8 cellular contexts compared by ENCODE assay signal in the genomic region with DNA sequence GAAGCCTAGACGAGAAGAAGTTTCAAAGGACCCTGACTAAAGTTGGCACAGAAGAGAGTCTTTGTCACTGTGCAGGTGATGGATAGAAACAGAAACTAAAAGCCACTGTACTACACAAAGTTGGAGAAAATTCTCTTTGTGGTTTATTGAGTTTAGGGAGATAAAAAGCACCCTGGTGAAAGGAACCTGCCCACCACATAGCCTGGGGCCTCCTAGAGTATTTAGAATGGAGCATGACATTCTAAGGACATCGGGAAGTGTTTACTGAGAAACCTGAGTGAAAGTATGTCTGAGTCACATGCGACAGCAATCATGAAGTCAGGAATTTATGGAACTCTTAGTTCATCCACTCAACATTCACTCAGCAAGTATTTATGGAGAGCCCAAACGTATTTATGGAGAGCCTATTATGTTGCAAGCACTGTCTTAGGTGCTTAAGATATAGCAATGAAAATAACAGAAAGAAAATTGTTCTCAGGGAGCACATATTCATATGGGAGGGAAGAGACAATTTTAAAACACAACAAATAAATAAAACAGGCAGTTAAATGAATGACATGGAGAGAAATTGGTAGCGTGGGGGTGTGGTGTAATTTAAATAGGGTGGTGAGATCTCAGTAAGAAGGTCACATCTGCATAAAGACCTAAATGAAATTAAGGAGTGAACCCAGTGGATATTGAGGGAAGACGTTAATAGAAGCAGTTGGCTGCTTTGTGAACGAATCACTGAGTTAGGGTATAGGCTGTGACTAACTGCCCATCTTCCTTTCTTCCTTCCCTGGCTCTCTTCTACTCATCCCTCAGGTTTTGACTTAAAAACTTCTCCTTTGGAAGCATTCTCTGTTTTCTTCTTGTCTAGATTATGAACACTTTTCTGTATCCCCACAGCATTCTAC.
A peak's percentile ranks its signal among the peaks of the same experiment; 100 is the strongest.
DNase-seq lines count a peak whose midpoint lies in the region; ATAC-seq and TF ChIP-seq lines count a peak whose summit lies in the region.

No MANE protein-coding gene starts in this region.

- peaks cover 55% of the 10 kb centered on the region for H3K4me1 Mint-ChIP-seq in activated T-helper 2 cell treated with anti-CD3 and anti-CD28 coated beads, Interferon-gamma antibody, Interleukin-2, Interleukin-4, amounts not matched to agents 10 μg/mL and 5 μg/mL and 100 μg/mL, durations not matched to agents 14 hours and 24 hours and 36 hours (ENCODE audit: low read depth)

- peak overlapping the region; percentile 17 for H3K27ac Mint-ChIP-seq in activated T-helper 2 cell treated with anti-CD3 and anti-CD28 coated beads, Interferon-gamma antibody, Interleukin-2, Interleukin-4, amounts not matched to agents 10 μg/mL and 5 μg/mL and 100 μg/mL, durations not matched to agents 14 hours and 24 hours and 36 hours

- 43% methylated on average over 5 of the region's 7 CpGs for whole genome bisulfite sequencing in mesenchymal stem cell

- no peaks in the 10 kb centered on the region for H3K4me1 ChIP-seq in mesenchymal stem cell (ENCODE audit: control insufficient read depth, insufficient read depth, low read depth, low read length)

- no peak overlapping the region for H3K14ac ChIP-seq in mesenchymal stem cell (ENCODE audit: low read length in 2 of 2)

- H3K4ac ChIP-seq in mesenchymal stem cell (ENCODE audit: low read depth in 1 of 2, low read length in 2 of 2): peak overlapping the region in 1 of 2 experiments; percentile 44

- H2AFZ ChIP-seq in mesenchymal stem cell (ENCODE audit: low read depth, low read length): no peak overlapping the region

- no peak overlapping the region for H3K23ac ChIP-seq in mesenchymal stem cell (ENCODE audit: low read length in 2 of 2)

- H3K9ac ChIP-seq in mesenchymal stem cell (ENCODE audit: low read length): peak overlapping the region; percentile 46

- H3K27me3 Mint-ChIP-seq in activated T-helper 2 cell treated with anti-CD3 and anti-CD28 coated beads, Interferon-gamma antibody, Interleukin-2, Interleukin-4, amounts not matched to agents 10 μg/mL and 5 μg/mL and 100 μg/mL, durations not matched to agents 14 hours and 24 hours and 36 hours (ENCODE audit: low read depth): no peaks in the 10 kb centered on the region

- no peaks in the 10 kb centered on the region for H3K36me3 ChIP-seq in mesenchymal stem cell (ENCODE audit: control insufficient read depth in 1 of 2, insufficient read depth in 2 of 2, low read depth in 1 of 2, low read length in 2 of 2)

- H2BK5ac ChIP-seq in mesenchymal stem cell (ENCODE audit: low read depth, low read length, poor library complexity, severe bottlenecking): no peak overlapping the region

- intact Hi-C loops in activated T-helper 2 cell treated with anti-CD3 and anti-CD28 coated beads, Interferon-gamma antibody, Interleukin-2, Interleukin-4, amounts not matched to agents 10 μg/mL and 5 μg/mL and 100 μg/mL, durations not matched to agents 14 hours and 24 hours and 36 hours (cut with micrococcal nuclease): no loop called here

- H3K4me3 ChIP-seq in AG10803 (ENCODE audit: low read length) (peak overlapping the region; percentile 31), mesenchymal stem cell (ENCODE audit: insufficient read depth in 1 of 2, low read depth in 1 of 2, low read length in 2 of 2) (peak overlapping the region in 1 of 2 experiments; percentile 20)

- H2AK5ac ChIP-seq in mesenchymal stem cell (ENCODE audit: low read length, severe bottlenecking): no peak overlapping the region

- H2BK15ac ChIP-seq in mesenchymal stem cell (ENCODE audit: low read depth, poor library complexity, severe bottlenecking): no peak overlapping the region

- ATAC-seq in GM19397 (IDR thresholded peaks at IDR 0.05; ENCODE audit: unreplicated experiment): peak; percentile 48
- ATAC-seq in HG03558 (IDR thresholded peaks at IDR 0.05; ENCODE audit: extremely low read depth, unreplicated experiment): peak; percentile 51

- no peaks in the 10 kb centered on the region for H3K9me3 ChIP-seq in mesenchymal stem cell (ENCODE audit: control insufficient read depth, low read length)

- H3K4me2 ChIP-seq in mesenchymal stem cell (ENCODE audit: low read length, poor library complexity, severe bottlenecking): no peak overlapping the region

- no peak overlapping the region for H2BK120ac ChIP-seq in mesenchymal stem cell (ENCODE audit: low read depth, low read length)

- no peak overlapping the region for H3K4me3 Mint-ChIP-seq in activated T-helper 2 cell treated with anti-CD3 and anti-CD28 coated beads, Interferon-gamma antibody, Interleukin-2, Interleukin-4, amounts not matched to agents 10 μg/mL and 5 μg/mL and 100 μg/mL, durations not matched to agents 14 hours and 24 hours and 36 hours (ENCODE audit: low read depth)

- no peak for TF ChIP-seq CTCF in AG10803 (conservative IDR thresholded peaks at IDR 0.05; ENCODE audit: low read length)

- peak; percentile 97 for DNase-seq in AG10803 (ENCODE audit: low read depth)
- DNase-seq in activated T-helper 2 cell treated with anti-CD3 and anti-CD28 coated beads, Interferon-gamma antibody, Interleukin-2, Interleukin-4, amounts not matched to agents 10 μg/mL and 5 μg/mL and 100 μg/mL, durations not matched to agents 14 hours and 24 hours and 36 hours (ENCODE audit: low spot score): no peak
- DNase-seq in mesenchymal stem cell: peak; percentile 85
- no peak for DNase-seq in ureter (ENCODE audit: low spot score)
- no peak for DNase-seq in occipital lobe (lab: John Stamatoyannopoulos, UW)
- no peak for DNase-seq in NCI-H82 (lab: John Stamatoyannopoulos, UW)

- H3K27ac ChIP-seq in mesenchymal stem cell (ENCODE audit: low read length, poor library complexity, severe bottlenecking): peak overlapping the region; percentile 9

- H3K27me3 ChIP-seq in mesenchymal stem cell (ENCODE audit: control insufficient read depth in 1 of 2, insufficient read depth in 1 of 2, low read length in 2 of 2): no peaks in the 10 kb centered on the region

- no peak overlapping the region for H4K8ac ChIP-seq in mesenchymal stem cell (ENCODE audit: low read length)

- H3K9me3 Mint-ChIP-seq in activated T-helper 2 cell treated with anti-CD3 and anti-CD28 coated beads, Interferon-gamma antibody, Interleukin-2, Interleukin-4, amounts not matched to agents 10 μg/mL and 5 μg/mL and 100 μg/mL, durations not matched to agents 14 hours and 24 hours and 36 hours: peaks cover 4% of the 10 kb centered on the region

- H2BK12ac ChIP-seq in mesenchymal stem cell (ENCODE audit: low read length in 2 of 2): peak overlapping the region in 1 of 2 experiments; percentile 38

- peaks cover 7% of the 10 kb centered on the region for H3K36me3 Mint-ChIP-seq in activated T-helper 2 cell treated with anti-CD3 and anti-CD28 coated beads, Interferon-gamma antibody, Interleukin-2, Interleukin-4, amounts not matched to agents 10 μg/mL and 5 μg/mL and 100 μg/mL, durations not matched to agents 14 hours and 24 hours and 36 hours (ENCODE audit: low read depth)

- no peak overlapping the region for H3K18ac ChIP-seq in mesenchymal stem cell (ENCODE audit: low read depth in 1 of 2, low read length in 2 of 2)

- no peaks in the 10 kb centered on the region for H3K79me1 ChIP-seq in mesenchymal stem cell (replicated peaks; ENCODE audit: low read length, poor library complexity, severe bottlenecking)

- no peak overlapping the region for H4K91ac ChIP-seq in mesenchymal stem cell (ENCODE audit: low read length)

Comparison
In these comparisons a context has a peak if more than half of its experiments do, and no peak if none do; other contexts are left out.
1. DNase-seq: peak in AG10803 (single experiment) and mesenchymal stem cell (single experiment); none in activated T-helper 2 cell treated with anti-CD3 and anti-CD28 coated beads, Interferon-gamma antibody, Interleukin-2, Interleukin-4, amounts not matched to agents 10 μg/mL and 5 μg/mL and 100 μg/mL, durations not matched to agents 14 hours and 24 hours and 36 hours (single experiment), ureter (single experiment), occipital lobe (single experiment) and NCI-H82 (single experiment).